In genomic region chr17:17408236-17408794, GRCh38 we compare ENCODE assay signal across 11 cellular contexts.
DNase-seq lines count a peak whose midpoint lies in the region; ATAC-seq and TF ChIP-seq lines count a peak whose summit lies in the region.
"Had no signal": no experiment of that assay in that cellular context is flagged by ENCODE, and none has a peak within 500 bp of the region (broad histone marks: within the 10 kb centered on the region; RNA-seq: fewer than 3 reads in every experiment).

No MANE protein-coding gene starts in this region.

- no peaks in the 10 kb centered on the region for H3K9me3 ChIP-seq in GM23248 (ENCODE audit: low read depth)
- no peaks in the 10 kb centered on the region for H3K9me3 ChIP-seq in osteoblast (ENCODE audit: low read depth, low read length)
- no peaks in the 10 kb centered on the region for H3K9me3 ChIP-seq in smooth muscle cell (replicated peaks; ENCODE audit: low read depth)
- H3K9me3 ChIP-seq: tibial nerve had no signal

- H2AFZ ChIP-seq in GM23248 (no peak overlapping the region), osteoblast (ENCODE audit: low read length) (no peak overlapping the region), smooth muscle cell (ENCODE audit: low read depth) (no peak overlapping the region)

- DNase-seq in GM23248 (peak; percentile 63), NOMO-1 (lab: John Stamatoyannopoulos, UW; ENCODE audit: unreplicated experiment in 2 of 2) (peak; percentile 58 to 89), osteoblast (ENCODE audit: insufficient read length, low spot score, missing footprints) (no peak), smooth muscle cell (lab: John Stamatoyannopoulos, UW; ENCODE audit: unreplicated experiment) (no peak)
- DNase-seq in central memory CD8-positive, alpha-beta T cell (ENCODE audit: low spot score in 2 of 2) = no peak
- no peak for DNase-seq in activated CD8-positive, alpha-beta memory T cell treated with anti-CD3 and anti-CD28 coated beads, Interleukin-2, amount 50 U/mL, for 4 hours
- DNase-seq: activated CD4-positive, alpha-beta T cell treated with anti-CD3 and anti-CD28 coated beads for 1 hour had no signal

- H3K9me3 Mint-ChIP-seq in central memory CD8-positive, alpha-beta T cell = no peaks in the 10 kb centered on the region

- peaks cover 35% of the 10 kb centered on the region for H3K4me1 Mint-ChIP-seq in central memory CD8-positive, alpha-beta T cell

- peaks cover 2% of the 10 kb centered on the region for H3K36me3 Mint-ChIP-seq in central memory CD8-positive, alpha-beta T cell (ENCODE audit: insufficient read depth)

- H3K36me3 ChIP-seq in GM23248 (ENCODE audit: low read depth) = no peaks in the 10 kb centered on the region
- no peaks in the 10 kb centered on the region for H3K36me3 ChIP-seq in osteoblast (ENCODE audit: insufficient read depth, low read length)
- no peaks in the 10 kb centered on the region for H3K36me3 ChIP-seq in smooth muscle cell (ENCODE audit: low read depth)
- H3K36me3 ChIP-seq: tibial nerve had no signal

- H3F3A ChIP-seq in GM23248 (ENCODE audit: insufficient read depth) = peaks cover 20% of the 10 kb centered on the region
- H3F3A ChIP-seq in smooth muscle cell (ENCODE audit: low read depth) = no peaks in the 10 kb centered on the region

- no peaks in the 10 kb centered on the region for H3K9me2 ChIP-seq in GM23248 (ENCODE audit: insufficient read depth)

- 74 to 77% methylated on average over 2 of the region's 2 CpGs for WGBS in GM23248 (ENCODE audit: low coverage in 1 of 2, low lambda C conversion rate in 2 of 2, missing lambda C conversion rate in 2 of 2), 2 experiments
- 90% methylated on average over 2 of the region's 2 CpGs for WGBS in smooth muscle cell (ENCODE audit: low lambda C conversion rate)

- in situ Hi-C loops in GM23248 (cut with MboI) = no loop called here

- peaks cover under 1% of the 10 kb centered on the region for H3K27me3 Mint-ChIP-seq in central memory CD8-positive, alpha-beta T cell

- H4K20me1 ChIP-seq in GM23248 (ENCODE audit: insufficient read depth) (no peaks in the 10 kb centered on the region), osteoblast (ENCODE audit: insufficient read depth, low read length) (no peaks in the 10 kb centered on the region), smooth muscle cell (ENCODE audit: low read depth) (no peaks in the 10 kb centered on the region)

- no peak overlapping the region for H3K4me3 Mint-ChIP-seq in central memory CD8-positive, alpha-beta T cell

- H3K27me3 ChIP-seq in GM23248 (replicated peaks; ENCODE audit: insufficient read depth) (no peaks in the 10 kb centered on the region), osteoblast (ENCODE audit: insufficient read depth, low read length) (no peaks in the 10 kb centered on the region), smooth muscle cell (ENCODE audit: low read depth) (no peaks in the 10 kb centered on the region)

- H3K4me3 ChIP-seq in GM23248 = no peak overlapping the region
- H3K4me3 ChIP-seq in osteoblast (ENCODE audit: insufficient read depth, low read length) = no peak overlapping the region
- H3K4me3 ChIP-seq in smooth muscle cell = no peak overlapping the region
- H3K4me3 ChIP-seq: tibial nerve had no signal

- H3K4me2 ChIP-seq in GM23248 (ENCODE audit: unreplicated experiment) = no peak overlapping the region
- H3K4me2 ChIP-seq in osteoblast (ENCODE audit: insufficient read depth, low read length) = no peak overlapping the region
- H3K4me2 ChIP-seq in smooth muscle cell = no peak overlapping the region

- no peak overlapping the region for H3K9ac ChIP-seq in GM23248
- no peak overlapping the region for H3K9ac ChIP-seq in smooth muscle cell (ENCODE audit: low read depth)

- peaks cover 16% of the 10 kb centered on the region for H3K4me1 ChIP-seq in GM23248 (ENCODE audit: insufficient read depth)
- H3K4me1 ChIP-seq in osteoblast (ENCODE audit: insufficient read depth, low read length) = peaks cover 26% of the 10 kb centered on the region
- H3K4me1 ChIP-seq in smooth muscle cell (ENCODE audit: low read depth) = no peaks in the 10 kb centered on the region

- ATAC-seq in central memory CD8-positive, alpha-beta T cell (replicated peaks; ENCODE audit: extremely low read depth, poor library complexity, severe bottlenecking) = no peak
- ATAC-seq in GM18502 (IDR thresholded peaks at IDR 0.05; ENCODE audit: poor library complexity, unreplicated experiment) (no peak), HG02678 (IDR thresholded peaks at IDR 0.05; ENCODE audit: unreplicated experiment) (no peak)

- H3K27ac ChIP-seq in GM23248 (no peak overlapping the region), osteoblast (ENCODE audit: low read depth, low read length) (peak overlapping the region; percentile 40), smooth muscle cell (ENCODE audit: low read depth) (no peak overlapping the region)
- H3K27ac ChIP-seq: RWPE1 had no signal

- peak overlapping the region; percentile 63 for H3K27ac Mint-ChIP-seq in central memory CD8-positive, alpha-beta T cell (ENCODE audit: low read depth)

- H3K79me2 ChIP-seq in GM23248 (ENCODE audit: insufficient read depth) = no peaks in the 10 kb centered on the region
- H3K79me2 ChIP-seq in osteoblast (ENCODE audit: insufficient read depth, low read length) = no peaks in the 10 kb centered on the region
- H3K79me2 ChIP-seq in smooth muscle cell (ENCODE audit: low read depth) = no peaks in the 10 kb centered on the region

- no peak for TF ChIP-seq CTCF in osteoblast (IDR thresholded peaks at IDR 0.05; ENCODE audit: extremely low read depth, low read depth, low read length)
- TF ChIP-seq CTCF in smooth muscle cell (IDR thresholded peaks at IDR 0.05; ENCODE audit: borderline replicate concordance, insufficient read depth, poor library complexity, severe bottlenecking) = no peak

Comparison
In these comparisons a context has a peak if more than half of its experiments do, and no peak if none do; other contexts are left out.
1. DNase-seq: peak in GM23248 (single experiment) and NOMO-1 (2 of 2); none in central memory CD8-positive, alpha-beta T cell (0 of 2), osteoblast (single experiment), smooth muscle cell (single experiment) and activated CD8-positive, alpha-beta memory T cell treated with anti-CD3 and anti-CD28 coated beads, Interleukin-2, amount 50 U/mL, for 4 hours (single experiment).